Comparison of ENCODE assay signal across 36 cellular contexts in the genomic region with DNA sequence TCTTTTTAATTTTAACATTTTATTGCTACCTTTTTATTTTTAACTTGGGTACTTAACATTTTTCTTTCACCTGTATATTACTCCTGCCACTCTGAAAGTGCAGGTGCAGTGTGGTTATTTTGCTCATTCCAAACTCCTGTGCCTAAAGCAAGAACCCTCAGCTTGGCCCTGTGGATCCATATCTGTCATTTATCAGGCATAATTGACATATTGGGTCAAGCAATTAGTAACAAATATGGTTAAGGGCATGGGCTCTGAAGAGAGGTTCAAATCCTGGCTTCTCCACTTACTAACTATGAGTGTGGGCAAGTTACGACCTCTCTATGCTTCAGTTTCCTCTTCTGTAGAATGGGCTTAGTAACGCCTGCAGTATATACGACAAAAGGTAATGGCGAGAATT.
"Had no signal": no experiment of that assay in that cellular context is flagged by ENCODE, and none has a peak within 500 bp of the region (broad histone marks: within the 10 kb centered on the region; RNA-seq: fewer than 3 reads in every experiment).

No MANE protein-coding gene starts in this region.

- H3K27ac ChIP-seq: adrenal gland, ascending aorta, body of pancreas, brain microvascular endothelial cell, breast epithelium, cardiac muscle cell had no signal

- H3K9me3 ChIP-seq: adrenal gland, ascending aorta, body of pancreas, breast epithelium had no signal

- H3K9me3 Mint-ChIP-seq: activated naive CD4-positive, alpha-beta T cell treated with anti-CD3 and anti-CD28 coated beads for 36 hours; activated naive CD4-positive, alpha-beta T cell treated with anti-CD3 and anti-CD28 coated beads, Interleukin-2, amount 10 ng/mL, durations not matched to agents 7 days and 5 days; activated naive CD4-positive, alpha-beta T cell treated with anti-CD3 and anti-CD28 coated beads, Interleukin-2, amount 50 U/mL, for 72 hours; activated naive CD8-positive, alpha-beta T cell treated with anti-CD3 and anti-CD28 coated beads, Interleukin-2, amount 50 U/mL, for 24 hours; activated T-cell treated with anti-CD3 and anti-CD28 coated beads, Interleukin-2, amount 50 U/mL, for 24 hours; activated T-cell treated with anti-CD3 and anti-CD28 coated beads, Interleukin-2, amount 50 U/mL, for 4 hours; activated T-helper 1 cell treated with anti-CD3 and anti-CD28 coated beads, Interleukin-12 subunit alpha, Interleukin-12 subunit beta, Interleukin-2, Interleukin-4 antibody, amounts not matched to agents 30 ng/mL and 10 ng/mL and 1 ng/mL, durations not matched to agents 14 hours and 24 hours and 36 hours; activated T-helper 17 cell treated with anti-CD3 and anti-CD28 coated beads, Interleukin-2, amount 50 U/mL, for 72 hours; activated T-helper 2 cell treated with anti-CD3 and anti-CD28 coated beads, Interferon-gamma antibody, Interleukin-2, Interleukin-4, amounts not matched to agents 10 μg/mL and 5 μg/mL and 100 μg/mL, durations not matched to agents 14 hours and 24 hours and 36 hours; central memory CD8-positive, alpha-beta T cell had no signal

- H3K36me3 Mint-ChIP-seq: activated naive CD4-positive, alpha-beta T cell treated with anti-CD3 and anti-CD28 coated beads, Interleukin-2, amount 10 ng/mL, durations not matched to agents 7 days and 5 days; activated naive CD4-positive, alpha-beta T cell treated with anti-CD3 and anti-CD28 coated beads, Interleukin-2, amount 50 U/mL, for 72 hours; activated naive CD8-positive, alpha-beta T cell treated with anti-CD3 and anti-CD28 coated beads for 36 hours; activated naive CD8-positive, alpha-beta T cell treated with anti-CD3 and anti-CD28 coated beads, Interleukin-2, amount 10 ng/mL, durations not matched to agents 7 days and 5 days; brain had no signal

- DNase-seq: activated effector memory CD4-positive, alpha-beta T cell treated with anti-CD3 and anti-CD28 coated beads, Interleukin-2, amount 50 U/mL, for 16 hours; activated effector memory CD4-positive, alpha-beta T cell treated with Interleukin-2 at 50 U/mL for 16 hours; activated gamma-delta T cell; activated gamma-delta T cell treated with Interleukin-2 at 50 U/mL for 16 hours; activated naive CD4-positive, alpha-beta T cell treated with anti-CD3 and anti-CD28 coated beads for 36 hours; activated naive CD4-positive, alpha-beta T cell treated with anti-CD3 and anti-CD28 coated beads, Interleukin-2, amount 10 ng/mL, durations not matched to agents 7 days and 5 days; activated naive CD4-positive, alpha-beta T cell treated with anti-CD3 and anti-CD28 coated beads, Interleukin-2, amount 50 U/mL, for 16 hours; activated naive CD4-positive, alpha-beta T cell treated with Interleukin-2 at 50 U/mL for 16 hours; activated naive CD8-positive, alpha-beta T cell treated with anti-CD3 and anti-CD28 coated beads for 36 hours; activated naive CD8-positive, alpha-beta T cell treated with anti-CD3 and anti-CD28 coated beads, Interleukin-2, amount 10 ng/mL, durations not matched to agents 7 days and 5 days; activated naive CD8-positive, alpha-beta T cell treated with anti-CD3 and anti-CD28 coated beads, Interleukin-2, amount 50 U/mL, for 24 hours; activated T-cell treated with anti-CD3 and anti-CD28 coated beads, Interleukin-2, amount 50 U/mL, for 1 hour; activated T-cell treated with anti-CD3 and anti-CD28 coated beads, Interleukin-2, amount 50 U/mL, for 24 hours; activated T-cell treated with anti-CD3 and anti-CD28 coated beads, Interleukin-2, amount 50 U/mL, for 4 hours; activated T-cell treated with anti-CD3 and anti-CD28 coated beads, Interleukin-2, amount 50 U/mL, for 48 hours; activated T-cell treated with anti-CD3 and anti-CD28 coated beads, Interleukin-2, amount 50 U/mL, for 72 hours; adrenal gland; amniotic stem cell; amygdala; anterior cingulate cortex; aorta; body of pancreas; brain microvascular endothelial cell; caudate nucleus; central memory CD4-positive, alpha-beta T cell; cerebellar nuclear complex had no signal

- H3K4me1 Mint-ChIP-seq: activated naive CD8-positive, alpha-beta T cell treated with anti-CD3 and anti-CD28 coated beads for 36 hours; activated naive CD8-positive, alpha-beta T cell treated with anti-CD3 and anti-CD28 coated beads, Interleukin-2, amount 10 ng/mL, durations not matched to agents 7 days and 5 days; activated naive CD8-positive, alpha-beta T cell treated with anti-CD3 and anti-CD28 coated beads, Interleukin-2, amount 50 U/mL, for 24 hours; central memory CD8-positive, alpha-beta T cell had no signal

- H3K27ac Mint-ChIP-seq: activated naive CD4-positive, alpha-beta T cell treated with anti-CD3 and anti-CD28 coated beads for 36 hours; activated naive CD4-positive, alpha-beta T cell treated with anti-CD3 and anti-CD28 coated beads, Interleukin-2, amount 10 ng/mL, durations not matched to agents 7 days and 5 days; activated naive CD4-positive, alpha-beta T cell treated with anti-CD3 and anti-CD28 coated beads, Interleukin-2, amount 50 U/mL, for 72 hours; activated naive CD8-positive, alpha-beta T cell; activated naive CD8-positive, alpha-beta T cell treated with anti-CD3 and anti-CD28 coated beads for 36 hours; activated naive CD8-positive, alpha-beta T cell treated with anti-CD3 and anti-CD28 coated beads, Interleukin-2, amount 10 ng/mL, durations not matched to agents 7 days and 5 days; activated naive CD8-positive, alpha-beta T cell treated with anti-CD3 and anti-CD28 coated beads, Interleukin-2, amount 50 U/mL, for 24 hours; activated T-cell treated with anti-CD3 and anti-CD28 coated beads, Interleukin-2, amount 50 U/mL, for 24 hours; activated T-cell treated with anti-CD3 and anti-CD28 coated beads, Interleukin-2, amount 50 U/mL, for 72 hours; activated T-helper 1 cell treated with anti-CD3 and anti-CD28 coated beads, Interleukin-12 subunit alpha, Interleukin-12 subunit beta, Interleukin-2, Interleukin-4 antibody, amounts not matched to agents 30 ng/mL and 10 ng/mL and 1 ng/mL, durations not matched to agents 14 hours and 24 hours and 36 hours; activated T-helper 17 cell treated with anti-CD3 and anti-CD28 coated beads, Interleukin-2, amount 50 U/mL, for 72 hours; activated T-helper 2 cell treated with anti-CD3 and anti-CD28 coated beads, Interferon-gamma antibody, Interleukin-2, Interleukin-4, amounts not matched to agents 10 μg/mL and 5 μg/mL and 100 μg/mL, durations not matched to agents 14 hours and 24 hours and 36 hours had no signal

- H3K4me3 Mint-ChIP-seq: activated naive CD4-positive, alpha-beta T cell treated with anti-CD3 and anti-CD28 coated beads for 36 hours; activated naive CD4-positive, alpha-beta T cell treated with anti-CD3 and anti-CD28 coated beads, Interleukin-2, amount 10 ng/mL, durations not matched to agents 7 days and 5 days; activated naive CD8-positive, alpha-beta T cell; activated naive CD8-positive, alpha-beta T cell treated with anti-CD3 and anti-CD28 coated beads for 36 hours; activated naive CD8-positive, alpha-beta T cell treated with anti-CD3 and anti-CD28 coated beads, Interleukin-2, amount 10 ng/mL, durations not matched to agents 7 days and 5 days; activated naive CD8-positive, alpha-beta T cell treated with anti-CD3 and anti-CD28 coated beads, Interleukin-2, amount 50 U/mL, for 24 hours; activated T-cell treated with anti-CD3 and anti-CD28 coated beads, Interleukin-2, amount 50 U/mL, for 24 hours; activated T-cell treated with anti-CD3 and anti-CD28 coated beads, Interleukin-2, amount 50 U/mL, for 4 hours; activated T-cell treated with anti-CD3 and anti-CD28 coated beads, Interleukin-2, amount 50 U/mL, for 72 hours; activated T-helper 1 cell treated with anti-CD3 and anti-CD28 coated beads, Interleukin-12 subunit alpha, Interleukin-12 subunit beta, Interleukin-2, Interleukin-4 antibody, amounts not matched to agents 30 ng/mL and 10 ng/mL and 1 ng/mL, durations not matched to agents 14 hours and 24 hours and 36 hours; activated T-helper 17 cell treated with anti-CD3 and anti-CD28 coated beads, Interleukin-2, amount 50 U/mL, for 72 hours; brain; central memory CD8-positive, alpha-beta T cell had no signal

- H3K4me3 ChIP-seq: adrenal gland, ascending aorta, body of pancreas, breast epithelium, cardiac muscle cell had no signal

- H3K36me3 ChIP-seq: adrenal gland, ascending aorta, brain microvascular endothelial cell, breast epithelium, cardiac muscle cell had no signal

- H3K4me1 ChIP-seq: ascending aorta, breast epithelium had no signal
